Comparison of ENCODE assay signal across 22 cellular contexts in the genomic region with DNA sequence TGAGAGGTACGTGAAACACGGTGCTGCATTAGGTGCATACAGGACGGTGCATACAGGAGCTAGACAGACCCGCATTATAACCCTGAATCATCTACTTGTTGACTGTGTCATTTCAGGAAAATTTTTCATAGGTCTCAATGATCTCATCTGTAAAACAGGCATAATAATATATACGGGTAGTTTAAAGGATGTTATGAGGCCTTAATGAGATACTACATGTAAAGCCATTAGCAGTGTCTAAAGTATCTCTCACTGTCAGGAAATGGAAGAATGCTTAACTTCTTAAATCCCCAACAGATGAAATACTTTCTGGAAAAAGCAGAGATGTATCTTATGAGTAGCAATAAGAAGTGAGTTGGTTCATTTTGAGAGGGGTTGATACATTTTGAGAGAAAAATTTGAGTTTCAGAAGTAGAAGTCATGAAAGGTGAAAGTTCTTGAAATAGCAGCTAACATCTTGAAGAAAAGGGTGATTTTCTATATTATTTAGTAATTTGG.
DNase-seq lines count a peak whose midpoint lies in the region; ATAC-seq, FAIRE-seq and TF ChIP-seq lines count a peak whose summit lies in the region.
"Had no signal": no experiment of that assay in that cellular context is flagged by ENCODE, and none has a peak within 500 bp of the region (broad histone marks: within the 10 kb centered on the region; RNA-seq: fewer than 3 reads in every experiment).

No MANE protein-coding gene starts in this region.

- POLR2A ChIA-PET in GM12878 (lab: Charles Lee) = no interaction called here

- no peak overlapping the region for H3K4me3 ChIP-seq in GM12878
- no peak overlapping the region for H3K4me3 ChIP-seq in left ventricle myocardium inferior
- H3K4me3 ChIP-seq: left lung, ovary, SK-N-MC had no signal

- peak; percentile 49 for FAIRE-seq in GM12878 (lab: Jason Lieb, UNC)
- FAIRE-seq: colon, endothelial cell of umbilical vein, HepG2, small intestine had no signal

- SMC1A ChIA-PET in GM12878 (lab: Charles Lee; ENCODE audit: uncharacterized antibody, unreplicated experiment) = interaction anchor here (1.1 to 1.3 kb wide), 2 partner anchors 26 to 199 kb away, joined by 3 to 4 read pairs; no protein-coding TSS in a partner anchor

- TF ChIP-seq EP300 in GM12878 (IDR thresholded peaks at IDR 0.05; ENCODE audit: borderline replicate concordance in 1 of 2, control insufficient read depth in 1 of 2, low read depth in 2 of 2, low read length in 2 of 2) = no peak

- no peak overlapping the region for H3K27ac ChIP-seq in GM12878 (ENCODE audit: control insufficient read depth, insufficient read depth)
- H3K27ac ChIP-seq in left ventricle myocardium inferior (replicated peaks) = no peak overlapping the region
- H3K27ac ChIP-seq: foreskin keratinocyte, left lung, ovary, SK-N-MC had no signal

- H3K27me3 Mint-ChIP-seq in activated T-cell treated with anti-CD3 and anti-CD28 coated beads, Interleukin-2, amount 50 U/mL, for 24 hours = peaks cover 45% of the 10 kb centered on the region

- H3K9me3 ChIP-seq in GM12878 (replicated peaks; ENCODE audit: control insufficient read depth, insufficient read depth, low read length) (no peaks in the 10 kb centered on the region; the same call in 1 of the 3 replicates), left ventricle myocardium inferior (replicated peaks) (no peaks in the 10 kb centered on the region)
- H3K9me3 ChIP-seq: left lung, ovary had no signal

- no peak for TF ChIP-seq CTCF in GM12878 (IDR thresholded peaks at IDR 0.05 in 2 of 3, conservative IDR thresholded peaks at IDR 0.05 in 1 of 3; ENCODE audit: control insufficient read depth in 2 of 3, extremely low read depth in 1 of 3, insufficient read depth in 1 of 3, low read depth in 3 of 3, low read length in 3 of 3)
- TF ChIP-seq CTCF in left ventricle myocardium inferior (IDR thresholded peaks at IDR 0.05; ENCODE audit: borderline replicate concordance) = no peak

- no peak overlapping the region for H3K9ac ChIP-seq in GM12878 (ENCODE audit: control insufficient read depth, insufficient read depth, low read length)

- CTCF ChIA-PET in GM12878 (lab: Yijun Ruan, JAX) = interaction anchor here (1.4 kb wide), 1 partner anchor 539 kb away, joined by 3 read pairs; no protein-coding TSS in a partner anchor

- H3K27ac Mint-ChIP-seq in activated T-cell treated with anti-CD3 and anti-CD28 coated beads, Interleukin-2, amount 50 U/mL, for 24 hours = peak overlapping the region; percentile 85
- H3K27ac Mint-ChIP-seq: CD8-positive, alpha-beta memory T cell had no signal

- in situ Hi-C loops in GM12878 (cut with MboI) = no loop called here

- 1% methylated on average over 5 of the region's 5 CpGs for WGBS in GM12878 (ENCODE audit: insufficient coverage, insufficient replicate concordance, low lambda C conversion rate, missing lambda C conversion rate)

- RAD21 ChIA-PET in GM12878 (lab: Charles Lee; ENCODE audit: unreplicated experiment) = interaction anchor here (1.1 to 1.7 kb wide), 2 partner anchors 65 to 552 kb away, joined by 3 read pairs; no protein-coding TSS in a partner anchor

- peak overlapping the region; percentile 49; the same call in 1 of the 2 replicates for H3K4me2 ChIP-seq in GM12878 (ENCODE audit: control insufficient read depth, insufficient read depth)

- DNase-seq in activated T-cell treated with anti-CD3 and anti-CD28 coated beads, Interleukin-2, amount 50 U/mL, for 24 hours = no peak
- DNase-seq in activated T-cell treated with anti-CD3 and anti-CD28 coated beads, Interleukin-2, amount 50 U/mL, for 1 hour = no peak
- DNase-seq in GM12878 (ENCODE audit: low read depth, low spot score) (no peak), left ventricle myocardium inferior (no peak), NCI-H2029 (lab: John Stamatoyannopoulos, UW) (no peak), DMS79 treated with DMSO at 0.1 percent for 48 hours (lab: John Stamatoyannopoulos, UW) (no peak)
- DNase-seq: activated CD4-positive, alpha-beta T cell treated with anti-CD3 and anti-CD28 coated beads, Interleukin-2, amount 50 U/mL, for 48 hours; activated gamma-delta T cell; CD8-positive, alpha-beta memory T cell; foreskin keratinocyte; H7; left lung; NCI-H1930; ovary; small intestine; stimulated activated naive CD4-positive, alpha-beta T cell had no signal

- no peaks in the 10 kb centered on the region for H3K9me3 Mint-ChIP-seq in activated T-cell treated with anti-CD3 and anti-CD28 coated beads, Interleukin-2, amount 50 U/mL, for 24 hours
- H3K9me3 Mint-ChIP-seq: CD8-positive, alpha-beta memory T cell had no signal

- intact Hi-C loops in GM12878 (cut with micrococcal nuclease; ENCODE audit: unreplicated experiment) = no loop called here
- intact Hi-C loops in left ventricle myocardium inferior (cut with micrococcal nuclease) = no loop called here

- H3K4me1 ChIP-seq in GM12878 (ENCODE audit: control insufficient read depth, insufficient read depth, low read length) (peaks cover 3% of the 10 kb centered on the region; the same call in 1 of the 2 replicates), left ventricle myocardium inferior (no peaks in the 10 kb centered on the region)
- H3K4me1 ChIP-seq: foreskin keratinocyte, left lung had no signal

- BruUV-seq in GM12878 (replicated peaks; lab: Mats Ljungman, UMichigan) = no TSS peak

- H3K79me2 ChIP-seq in GM12878 (ENCODE audit: control insufficient read depth, insufficient read depth, low read length) = no peaks in the 10 kb centered on the region

- H4K20me1 ChIP-seq in GM12878 (ENCODE audit: control insufficient read depth, insufficient read depth) = no peaks in the 10 kb centered on the region

- H3K36me3 Mint-ChIP-seq in activated T-cell treated with anti-CD3 and anti-CD28 coated beads, Interleukin-2, amount 50 U/mL, for 24 hours (ENCODE audit: low read depth) = no peaks in the 10 kb centered on the region
- H3K36me3 Mint-ChIP-seq: CD8-positive, alpha-beta memory T cell had no signal

- no peak overlapping the region for H3K4me3 Mint-ChIP-seq in activated T-cell treated with anti-CD3 and anti-CD28 coated beads, Interleukin-2, amount 50 U/mL, for 24 hours

- ATAC-seq in GM19395 (IDR thresholded peaks at IDR 0.05; ENCODE audit: unreplicated experiment) (peak; percentile 76), HG02884 (IDR thresholded peaks at IDR 0.05; ENCODE audit: unreplicated experiment) (peak; percentile 80), GM12878 (peak; percentile 81)
- ATAC-seq: foreskin keratinocyte, HepG2, left lung had no signal

- H3K36me3 ChIP-seq in GM12878 (ENCODE audit: control insufficient read depth in 2 of 2, insufficient read depth in 2 of 2, low read length in 1 of 2) = no peaks in the 10 kb centered on the region
- H3K36me3 ChIP-seq in left ventricle myocardium inferior = no peaks in the 10 kb centered on the region
- H3K36me3 ChIP-seq: left lung, ovary had no signal

- no peaks in the 10 kb centered on the region for H3K27me3 ChIP-seq in GM12878 (replicated peaks in 1 of 2; ENCODE audit: control insufficient read depth in 2 of 2, insufficient read depth in 2 of 2, low read length in 1 of 2)
- H3K27me3 ChIP-seq in left ventricle myocardium inferior (ENCODE audit: low read depth) = no peaks in the 10 kb centered on the region
- H3K27me3 ChIP-seq: foreskin keratinocyte, left lung, ovary had no signal

- no peak for TF ChIP-seq RAD21 in GM12878 (IDR thresholded peaks at IDR 0.05; ENCODE audit: insufficient read depth, low read depth, low read length)

- peaks cover 41% of the 10 kb centered on the region for H3K4me1 Mint-ChIP-seq in activated T-cell treated with anti-CD3 and anti-CD28 coated beads, Interleukin-2, amount 50 U/mL, for 24 hours (ENCODE audit: low read depth)

- H2AFZ ChIP-seq in GM12878 (ENCODE audit: control insufficient read depth, low read depth, low read length) = no peak overlapping the region

- no peak for TF ChIP-seq POLR2A in GM12878 (IDR thresholded peaks at IDR 0.05; ENCODE audit: low read depth, low read length)

TF ChIP-seq in GM12878, 131 proteins besides CTCF, POLR2A, EP300 and RAD21 (continues in another document):
- peak; percentile 54; the same call in 1 of the 2 replicates for TF ChIP-seq RUNX3 (IDR thresholded peaks at IDR 0.05; ENCODE audit: low read length)
- TF ChIP-seq CBFB (IDR thresholded peaks at IDR 0.05; ENCODE audit: low read depth) = no peak
- TF ChIP-seq ZNF217 (IDR thresholded peaks at IDR 0.05) = no peak
- no peak for TF ChIP-seq ASH2L (IDR thresholded peaks at IDR 0.05; ENCODE audit: borderline replicate concordance, low read depth)
- peak; percentile 66; the same call in 1 of the 2 replicates for TF ChIP-seq MTA3 (IDR thresholded peaks at IDR 0.05; ENCODE audit: borderline replicate concordance, low read length)
- no peak for TF ChIP-seq SPI1 (IDR thresholded peaks at IDR 0.05; ENCODE audit: borderline replicate concordance, insufficient read depth, low read depth, low read length)
- TF ChIP-seq, protein P1, sequence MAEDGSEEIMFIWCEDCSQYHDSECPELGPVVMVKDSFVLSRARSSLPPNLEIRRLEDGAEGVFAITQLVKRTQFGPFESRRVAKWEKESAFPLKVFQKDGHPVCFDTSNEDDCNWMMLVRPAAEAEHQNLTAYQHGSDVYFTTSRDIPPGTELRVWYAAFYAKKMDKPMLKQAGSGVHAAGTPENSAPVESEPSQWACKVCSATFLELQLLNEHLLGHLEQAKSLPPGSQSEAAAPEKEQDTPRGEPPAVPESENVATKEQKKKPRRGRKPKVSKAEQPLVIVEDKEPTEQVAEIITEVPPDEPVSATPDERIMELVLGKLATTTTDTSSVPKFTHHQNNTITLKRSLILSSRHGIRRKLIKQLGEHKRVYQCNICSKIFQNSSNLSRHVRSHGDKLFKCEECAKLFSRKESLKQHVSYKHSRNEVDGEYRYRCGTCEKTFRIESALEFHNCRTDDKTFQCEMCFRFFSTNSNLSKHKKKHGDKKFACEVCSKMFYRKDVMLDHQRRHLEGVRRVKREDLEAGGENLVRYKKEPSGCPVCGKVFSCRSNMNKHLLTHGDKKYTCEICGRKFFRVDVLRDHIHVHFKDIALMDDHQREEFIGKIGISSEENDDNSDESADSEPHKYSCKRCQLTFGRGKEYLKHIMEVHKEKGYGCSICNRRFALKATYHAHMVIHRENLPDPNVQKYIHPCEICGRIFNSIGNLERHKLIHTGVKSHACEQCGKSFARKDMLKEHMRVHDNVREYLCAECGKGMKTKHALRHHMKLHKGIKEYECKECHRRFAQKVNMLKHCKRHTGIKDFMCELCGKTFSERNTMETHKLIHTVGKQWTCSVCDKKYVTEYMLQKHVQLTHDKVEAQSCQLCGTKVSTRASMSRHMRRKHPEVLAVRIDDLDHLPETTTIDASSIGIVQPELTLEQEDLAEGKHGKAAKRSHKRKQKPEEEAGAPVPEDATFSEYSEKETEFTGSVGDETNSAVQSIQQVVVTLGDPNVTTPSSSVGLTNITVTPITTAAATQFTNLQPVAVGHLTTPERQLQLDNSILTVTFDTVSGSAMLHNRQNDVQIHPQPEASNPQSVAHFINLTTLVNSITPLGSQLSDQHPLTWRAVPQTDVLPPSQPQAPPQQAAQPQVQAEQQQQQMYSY (CRISPR knock-in tag; IDR thresholded peaks at IDR 0.05) = no peak
- peak; percentile 55; the same call in 1 of the 2 replicates for TF ChIP-seq PML (IDR thresholded peaks at IDR 0.05; ENCODE audit: low read length)
